1 cellular context compared by ENCODE assay signal in the genomic region with DNA sequence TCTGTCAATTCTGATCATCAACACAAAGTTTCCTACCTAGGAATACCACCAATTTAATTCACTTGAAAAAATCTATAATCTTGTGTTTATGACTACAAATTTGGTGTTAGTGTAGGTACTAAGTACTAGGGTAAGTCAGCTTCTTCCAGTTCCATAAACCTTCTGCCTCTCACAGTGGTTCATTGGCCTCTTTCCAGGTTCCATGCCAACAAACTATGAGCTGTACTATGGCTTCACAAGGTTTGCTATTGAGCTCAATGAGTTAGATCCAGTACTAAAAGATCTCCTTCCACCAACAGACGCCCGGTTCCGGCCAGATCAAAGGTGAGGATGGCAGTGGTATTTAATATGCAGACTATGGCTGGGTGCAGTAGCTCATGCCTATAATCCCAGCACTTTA.
TF ChIP-seq lines count a peak whose summit lies in the region.

No MANE protein-coding gene starts in this region.

TF ChIP-seq in IMR-90, 13 proteins besides CTCF, POLR2A, EP300 and RAD21:
- TF ChIP-seq CEBPB (IDR thresholded peaks at IDR 0.05; ENCODE audit: low read depth, low read length) (no peak), RFX5 (IDR thresholded peaks at IDR 0.05; ENCODE audit: low read depth, low read length) (no peak), RCOR1 (IDR thresholded peaks at IDR 0.05; ENCODE audit: insufficient replicate concordance, low read length) (no peak), MAZ (IDR thresholded peaks at IDR 0.05; ENCODE audit: borderline replicate concordance, low read depth, low read length) (no peak), MAFK (IDR thresholded peaks at IDR 0.05; ENCODE audit: low read depth, low read length) (no peak), FOS (IDR thresholded peaks at IDR 0.05; ENCODE audit: low read depth, low read length) (no peak)
